Comparison of ENCODE assay signal across 10 cellular contexts in genomic region chr12:74752196-74752595, GRCh38.
"Had no signal": no experiment of that assay in that cellular context is flagged by ENCODE, and none has a peak within 500 bp of the region (broad histone marks: within the 10 kb centered on the region; RNA-seq: fewer than 3 reads in every experiment).

No MANE protein-coding gene starts in this region.

- ATAC-seq: GM23338, HCT116 had no signal

- H3K27ac ChIP-seq: GM23248 had no signal

- H3K27ac Mint-ChIP-seq: GM23338, H9, HFFc6 had no signal

- H3K4me3 Mint-ChIP-seq: GM23338, H9, HFFc6 had no signal

- H3K4me1 Mint-ChIP-seq: GM23338, H9 had no signal

- H3K9me3 ChIP-seq: HAP-1 had no signal

- H3K9ac ChIP-seq: GM23248 had no signal

- FAIRE-seq: H1 had no signal

- H3K4me3 ChIP-seq: GM23248, GM23338, HAP-1 had no signal

- DNase-seq: GM23248, GOT3, H7, H9, HCEC 1CT, HFFc6 had no signal

- H2AFZ ChIP-seq: GM23248, GM23338 had no signal

- H3K9me3 Mint-ChIP-seq: HFFc6 had no signal

- H3K36me3 ChIP-seq: HAP-1 had no signal

- H3K4me2 ChIP-seq: GM23338 had no signal

- H3K4me1 ChIP-seq: HAP-1 had no signal
